In the genomic region with DNA sequence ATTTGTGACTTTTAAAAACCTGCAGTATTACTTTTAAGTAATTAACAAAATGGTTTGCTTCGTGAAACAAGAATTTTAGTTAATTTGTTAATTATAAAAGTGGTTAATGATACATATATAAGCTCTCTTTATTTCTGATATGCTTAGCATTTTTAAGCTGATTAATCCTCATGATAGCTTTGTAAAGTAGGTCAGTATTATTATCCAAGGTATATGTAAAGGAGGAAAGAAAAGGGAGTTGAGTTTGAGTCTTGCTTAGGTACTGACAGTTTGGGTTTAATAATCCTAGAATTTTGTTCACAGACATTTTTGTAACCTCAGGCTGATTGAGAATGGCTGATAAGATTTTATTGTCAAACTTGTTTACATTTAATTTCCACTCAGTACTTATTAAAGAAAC, we compare ENCODE assay signal across 15 cellular contexts. TPM values are rescaled to one million over a fixed set of nuclear protein-coding genes. Genes with fewer than 3 reads are reported as not detected.
DNase-seq lines count a peak whose midpoint lies in the region; ATAC-seq, FAIRE-seq and TF ChIP-seq lines count a peak whose summit lies in the region.
"Had no signal": no experiment of that assay in that cellular context is flagged by ENCODE, and none has a peak within 500 bp of the region (broad histone marks: within the 10 kb centered on the region; RNA-seq: fewer than 3 reads in every experiment).

No MANE protein-coding gene starts in this region.

- H3K27me3 ChIP-seq in breast epithelium (no peaks in the 10 kb centered on the region), thoracic aorta (replicated peaks; ENCODE audit: insufficient read depth) (no peaks in the 10 kb centered on the region)
- H3K27me3 ChIP-seq: colonic mucosa had no signal

- POLR2A ChIA-PET in MCF 10A (lab: Yijun Ruan, JAX) = interaction anchor here (1.1 to 11.5 kb wide), 6 partner anchors 9 to 87 kb away, joined by 3 to 199 read pairs (median 80); a partner anchor contains a TSS
- POLR2A ChIA-PET in GM10248 (lab: Yijun Ruan, JAX) = no interaction called here

- peak; percentile 25 for FAIRE-seq in kidney (lab: Jason Lieb, UNC)

- H3K9me3 Mint-ChIP-seq in MCF 10A (ENCODE audit: unreplicated experiment) = no peaks in the 10 kb centered on the region
- H3K9me3 Mint-ChIP-seq: activated T-helper 1 cell treated with anti-CD3 and anti-CD28 coated beads, Interleukin-12 subunit alpha, Interleukin-12 subunit beta, Interleukin-2, Interleukin-4 antibody, amounts not matched to agents 30 ng/mL and 10 ng/mL and 1 ng/mL, durations not matched to agents 14 hours and 24 hours and 36 hours had no signal

- BruUV-seq in MCF 10A (replicated peaks; lab: Mats Ljungman, UMichigan) = no TSS peak

- H3K27ac Mint-ChIP-seq in MCF 10A (ENCODE audit: low read depth, unreplicated experiment) (peak overlapping the region; percentile 59), T-helper 17 cell (peak overlapping the region; percentile 96)

- TF ChIP-seq CTCF in MCF 10A (IDR thresholded peaks at IDR 0.05; ENCODE audit: unreplicated experiment) (no peak), breast epithelium (IDR thresholded peaks at IDR 0.05) (no peak), kidney (IDR thresholded peaks at IDR 0.05; ENCODE audit: borderline replicate concordance, extremely low read depth, insufficient read depth) (no peak), thoracic aorta (IDR thresholded peaks at IDR 0.05) (no peak), GM10248 (IDR thresholded peaks at IDR 0.05; ENCODE audit: control extremely low read depth, extremely low read depth, low read depth, missing control alignments) (no peak)

- DNase-seq in MCF 10A (ENCODE audit: unreplicated experiment) = no peak
- no peak for DNase-seq in breast epithelium (ENCODE audit: low spot score in 2 of 2)
- DNase-seq in T-helper 17 cell = no peak
- DNase-seq in kidney = no peak
- no peak for DNase-seq in thoracic aorta (ENCODE audit: low spot score)
- DNase-seq in DMS 273 (lab: John Stamatoyannopoulos, UW; ENCODE audit: unreplicated experiment) = no peak
- DNase-seq in GM10248 (ENCODE audit: extremely low spot score) = no peak
- DNase-seq: activated CD4-positive, alpha-beta T cell treated with anti-CD3 and anti-CD28 coated beads for 1 hour; colonic mucosa; erythroblast; kidney glomerular epithelial cell; mucosa of descending colon; posterior cingulate gyrus had no signal

- H3K4me3 ChIP-seq in breast epithelium = no peak overlapping the region
- H3K4me3 ChIP-seq in kidney (ENCODE audit: low read length in 2 of 2) = no peak overlapping the region
- H3K4me3 ChIP-seq in thoracic aorta = no peak overlapping the region
- H3K4me3 ChIP-seq: colonic mucosa, mucosa of descending colon had no signal

- peaks cover 10 to 14% of the 10 kb centered on the region in 2 donors for H3K4me1 ChIP-seq in breast epithelium
- H3K4me1 ChIP-seq in kidney (ENCODE audit: control insufficient read depth in 1 of 2, insufficient read depth in 1 of 2, low read depth in 1 of 2, low read length in 2 of 2) = peaks cover 28 to 30% of the 10 kb centered on the region in 2 donors
- peaks cover 47 to 79% of the 10 kb centered on the region in 2 donors for H3K4me1 ChIP-seq in thoracic aorta (ENCODE audit: control insufficient read depth in 1 of 2, low read depth in 2 of 2)

- no peaks in the 10 kb centered on the region for H3K36me3 ChIP-seq in breast epithelium
- H3K36me3 ChIP-seq in kidney (ENCODE audit: control insufficient read depth in 1 of 2, insufficient read depth in 2 of 2, low read length in 2 of 2) = no peaks in the 10 kb centered on the region
- H3K36me3 ChIP-seq in thoracic aorta = no peaks in the 10 kb centered on the region
- H3K36me3 ChIP-seq: colonic mucosa had no signal

- ATAC-seq in T-helper 17 cell (no peak), thoracic aorta (ENCODE audit: insufficient number of reproducible peaks, low FRiP score, low read depth) (no peak), HG03354 (IDR thresholded peaks at IDR 0.05; ENCODE audit: poor library complexity, severe bottlenecking, unreplicated experiment) (no peak)

- H3K4me3 Mint-ChIP-seq in MCF 10A (ENCODE audit: unreplicated experiment) = no peak overlapping the region
- no peak overlapping the region for H3K4me3 Mint-ChIP-seq in T-helper 17 cell

- H3K27me3 Mint-ChIP-seq in MCF 10A (ENCODE audit: insufficient read depth, unreplicated experiment) = no peaks in the 10 kb centered on the region
- no peaks in the 10 kb centered on the region for H3K27me3 Mint-ChIP-seq in T-helper 17 cell

- CTCF ChIA-PET in MCF 10A (lab: Yijun Ruan, JAX) = interaction anchor here (0.6 to 3.1 kb wide), 5 partner anchors 9 to 597 kb away, joined by 3 to 12 read pairs (median 5); no protein-coding TSS in a partner anchor
- CTCF ChIA-PET in GM10248 (lab: Yijun Ruan, JAX) = interaction anchor here (2.0 to 3.0 kb wide), 2 partner anchors 16 to 45 kb away, joined by 5 to 8 read pairs; no protein-coding TSS in a partner anchor

- intact Hi-C loops in MCF 10A (cut with micrococcal nuclease) = loop anchor here (5.0 kb wide), 1 partner anchor 43 kb away; no protein-coding TSS in a partner anchor
- intact Hi-C loops in breast epithelium (cut with DNase I; ENCODE audit: low total_unique reads) = no loop called here
- intact Hi-C loops in kidney (cut with DNase I) = no loop called here

- H3K36me3 Mint-ChIP-seq in MCF 10A (ENCODE audit: insufficient read depth, unreplicated experiment) = peaks cover 17% of the 10 kb centered on the region
- peaks cover 7% of the 10 kb centered on the region for H3K36me3 Mint-ChIP-seq in T-helper 17 cell (ENCODE audit: low read depth)

- TF ChIP-seq POLR2A in breast epithelium (IDR thresholded peaks at IDR 0.05) = no peak

- no peak overlapping the region for H3K9ac ChIP-seq in kidney (ENCODE audit: low read length in 2 of 2)

- H3K27ac ChIP-seq in breast epithelium (no peak overlapping the region), kidney (ENCODE audit: low read depth in 2 of 2, low read length in 2 of 2) (peak overlapping the region in 1 of 2 donors; percentile 47), thoracic aorta (peak overlapping the region; percentile 68 to 82)

- no peaks in the 10 kb centered on the region for H3K9me3 ChIP-seq in breast epithelium
- H3K9me3 ChIP-seq in T-helper 17 cell (ENCODE audit: control insufficient read depth, low read length, poor library complexity, severe bottlenecking) = no peaks in the 10 kb centered on the region
- no peaks in the 10 kb centered on the region for H3K9me3 ChIP-seq in kidney (ENCODE audit: control insufficient read depth in 1 of 2, low read length in 2 of 2)
- no peaks in the 10 kb centered on the region for H3K9me3 ChIP-seq in thoracic aorta
- H3K9me3 ChIP-seq: colonic mucosa, mucosa of descending colon had no signal

- H3K4me1 Mint-ChIP-seq in MCF 10A (ENCODE audit: insufficient read depth, unreplicated experiment) (peaks cover 56% of the 10 kb centered on the region), T-helper 17 cell (peaks cover 57% of the 10 kb centered on the region)

RNA-seq across cellular contexts. Expression of a gene that starts 21.8 kb away (rescaled TPM):
- 34.9 and 64.0 TPM in 2 replicates for total RNA-seq in MCF 10A (2022)
- total RNA-seq in breast epithelium = 10 to 100 TPM; 34.1 to 60.9 (median 35.4) TPM
- total RNA-seq in T-helper 17 cell = 10 to 100 TPM; 53.4 to 63.8 TPM
- total RNA-seq in kidney = 58.4 TPM
- 6.3 TPM for polyA plus RNA-seq in kidney (ENCODE audit: insufficient read depth, low read depth, low replicate concordance)
- total RNA-seq in thoracic aorta = 10 to 100 TPM; 34.5 to 51.4 TPM

Comparison
In these comparisons a context has a peak if more than half of its experiments do, and no peak if none do; other contexts are left out.
1. H3K27ac ChIP-seq: peak in thoracic aorta (2 of 2); none in breast epithelium (0 of 2).